In the genomic region with DNA sequence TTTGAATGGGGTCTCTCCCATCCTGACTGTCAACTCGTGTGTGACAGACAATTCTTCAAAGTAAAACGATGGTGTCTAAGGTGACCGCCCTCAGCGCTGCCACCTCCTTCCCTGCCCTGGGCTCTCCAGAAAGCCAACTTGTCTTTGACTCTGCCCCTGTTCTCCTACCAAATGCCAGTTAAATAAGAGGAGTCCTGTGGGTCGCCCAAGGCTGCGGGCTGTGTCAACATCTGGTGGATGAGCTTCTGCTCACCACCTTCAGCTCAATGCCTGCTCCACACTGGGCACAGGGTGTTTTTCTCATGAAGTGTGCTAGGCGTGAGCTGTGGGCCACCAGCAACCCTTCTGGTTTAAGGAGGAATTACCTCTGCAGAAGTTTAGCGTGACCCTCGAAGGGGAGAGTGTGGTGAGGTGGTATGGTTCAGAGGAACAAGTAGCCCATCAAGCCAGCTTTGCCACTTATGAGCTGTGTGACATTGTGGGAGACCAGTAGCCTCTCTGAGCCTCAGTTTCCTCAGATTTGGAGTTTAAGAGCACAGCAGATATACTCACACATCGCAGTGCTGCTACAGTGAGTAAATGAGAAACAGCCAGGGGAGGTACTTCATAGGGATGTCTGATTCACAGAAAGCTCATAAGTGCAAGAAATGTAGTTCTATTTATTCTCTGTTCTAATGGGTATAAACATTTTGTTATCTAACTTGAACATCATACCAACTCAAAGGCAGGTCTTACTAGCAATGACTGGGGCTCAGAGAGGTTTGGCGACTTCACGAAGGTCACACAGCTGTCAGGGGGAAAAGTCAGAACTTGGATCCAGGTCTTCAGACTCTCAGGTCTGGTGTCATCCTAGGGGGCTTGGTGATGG, we compare ENCODE assay signal across 17 cellular contexts. TPM values are rescaled to one million over a fixed set of nuclear protein-coding genes. Genes with fewer than 3 reads are reported as not detected.
"Had no signal": no experiment of that assay in that cellular context is flagged by ENCODE, and none has a peak within 500 bp of the region (broad histone marks: within the 10 kb centered on the region; RNA-seq: fewer than 3 reads in every experiment).

No MANE protein-coding gene starts in this region.

- DNase-seq: activated B cell treated with CpG ODN at 0.5 μM for 24 hours; activated CD8-positive, alpha-beta memory T cell treated with anti-CD3 and anti-CD28 coated beads, Interleukin-2, amount 10 ng/mL, durations not matched to agents 7 days and 5 days; amniotic stem cell; brain microvascular endothelial cell; effector memory CD8-positive, alpha-beta T cell; erythroblast; kidney; stimulated activated CD4-positive, alpha-beta T cell treated with anti-CD3 and anti-CD28 coated beads, Interleukin-2, amount 100 ng/mL, for 24 hours; stimulated activated naive CD4-positive, alpha-beta T cell treated with Interleukin-2 at 50 U/mL for 16 hours; trophoblast cell had no signal

- H3K27ac ChIP-seq: brain microvascular endothelial cell had no signal

- H3K4me3 Mint-ChIP-seq: activated B cell treated with CpG ODN at 0.5 μM for 24 hours; activated CD8-positive, alpha-beta memory T cell treated with anti-CD3 and anti-CD28 coated beads, Interleukin-2, amount 10 ng/mL, durations not matched to agents 7 days and 5 days; effector memory CD8-positive, alpha-beta T cell; mesothelial cell of epicardium; T-helper 1 cell treated with Interleukin-12 subunit alpha and Interleukin-12 subunit beta and Interleukin-4 antibody, amounts not matched to agents 30 μg/mL and 1 μg/mL, for 36 hours had no signal

- H3K27me3 ChIP-seq: brain microvascular endothelial cell had no signal

- ATAC-seq: activated CD8-positive, alpha-beta memory T cell treated with anti-CD3 and anti-CD28 coated beads, Interleukin-2, amount 10 ng/mL, durations not matched to agents 7 days and 5 days; effector memory CD8-positive, alpha-beta T cell; sciatic nerve had no signal

- H3K9me3 Mint-ChIP-seq: activated B cell treated with CpG ODN at 0.5 μM for 24 hours; activated naive CD4-positive, alpha-beta T cell treated with anti-CD3 and anti-CD28 coated beads, Interleukin-2, amount 50 U/mL, for 72 hours; effector memory CD8-positive, alpha-beta T cell; mesothelial cell of epicardium; T-helper 1 cell treated with Interleukin-12 subunit alpha and Interleukin-12 subunit beta and Interleukin-4 antibody, amounts not matched to agents 30 μg/mL and 1 μg/mL, for 36 hours had no signal

- H3K36me3 Mint-ChIP-seq: activated CD8-positive, alpha-beta memory T cell treated with anti-CD3 and anti-CD28 coated beads, Interleukin-2, amount 10 ng/mL, durations not matched to agents 7 days and 5 days; activated naive CD4-positive, alpha-beta T cell treated with anti-CD3 and anti-CD28 coated beads, Interleukin-2, amount 50 U/mL, for 72 hours; mesothelial cell of epicardium had no signal

- FAIRE-seq: kidney had no signal

- H3K27ac Mint-ChIP-seq: activated B cell treated with CpG ODN at 0.5 μM for 24 hours; activated CD8-positive, alpha-beta memory T cell treated with anti-CD3 and anti-CD28 coated beads, Interleukin-2, amount 10 ng/mL, durations not matched to agents 7 days and 5 days; activated naive CD4-positive, alpha-beta T cell treated with anti-CD3 and anti-CD28 coated beads, Interleukin-2, amount 50 U/mL, for 72 hours; mesothelial cell of epicardium; T-helper 1 cell treated with Interleukin-12 subunit alpha and Interleukin-12 subunit beta and Interleukin-4 antibody, amounts not matched to agents 30 μg/mL and 1 μg/mL, for 36 hours had no signal

- H3K27me3 Mint-ChIP-seq: activated CD8-positive, alpha-beta memory T cell treated with anti-CD3 and anti-CD28 coated beads, Interleukin-2, amount 10 ng/mL, durations not matched to agents 7 days and 5 days had no signal

- H3K4me1 Mint-ChIP-seq: activated B cell treated with CpG ODN at 0.5 μM for 24 hours; activated CD8-positive, alpha-beta memory T cell treated with anti-CD3 and anti-CD28 coated beads, Interleukin-2, amount 10 ng/mL, durations not matched to agents 7 days and 5 days; mesothelial cell of epicardium had no signal

- H3K36me3 ChIP-seq: brain microvascular endothelial cell had no signal

RNA-seq across cellular contexts. Expression of gene SERPINA2, which starts 9.8 kb away (rescaled TPM):
- total RNA-seq: activated B cell treated with CpG ODN at 0.5 μM for 24 hours; activated CD8-positive, alpha-beta memory T cell treated with anti-CD3 and anti-CD28 coated beads, Interleukin-2, amount 10 ng/mL, durations not matched to agents 7 days and 5 days; activated naive CD4-positive, alpha-beta T cell treated with anti-CD3 and anti-CD28 coated beads, Interleukin-2, amount 50 U/mL, for 72 hours; kidney; lower leg skin; mesothelial cell of epicardium; myocyte; posterior vena cava; sciatic nerve had no signal

RNA-seq across cellular contexts. Expression of gene SERPINA1, which starts 12.1 kb away (rescaled TPM):
- total RNA-seq: myocyte had no signal

RNA-seq across cellular contexts. Expression of gene SERPINA6, which starts 53.2 kb away (rescaled TPM):
- total RNA-seq: activated B cell treated with CpG ODN at 0.5 μM for 24 hours; activated CD8-positive, alpha-beta memory T cell treated with anti-CD3 and anti-CD28 coated beads, Interleukin-2, amount 10 ng/mL, durations not matched to agents 7 days and 5 days; activated naive CD4-positive, alpha-beta T cell treated with anti-CD3 and anti-CD28 coated beads, Interleukin-2, amount 50 U/mL, for 72 hours; lower leg skin; mesothelial cell of epicardium; myocyte; posterior vena cava; sciatic nerve had no signal
